Comparison of ENCODE assay signal across 1 cellular context in the genomic region with DNA sequence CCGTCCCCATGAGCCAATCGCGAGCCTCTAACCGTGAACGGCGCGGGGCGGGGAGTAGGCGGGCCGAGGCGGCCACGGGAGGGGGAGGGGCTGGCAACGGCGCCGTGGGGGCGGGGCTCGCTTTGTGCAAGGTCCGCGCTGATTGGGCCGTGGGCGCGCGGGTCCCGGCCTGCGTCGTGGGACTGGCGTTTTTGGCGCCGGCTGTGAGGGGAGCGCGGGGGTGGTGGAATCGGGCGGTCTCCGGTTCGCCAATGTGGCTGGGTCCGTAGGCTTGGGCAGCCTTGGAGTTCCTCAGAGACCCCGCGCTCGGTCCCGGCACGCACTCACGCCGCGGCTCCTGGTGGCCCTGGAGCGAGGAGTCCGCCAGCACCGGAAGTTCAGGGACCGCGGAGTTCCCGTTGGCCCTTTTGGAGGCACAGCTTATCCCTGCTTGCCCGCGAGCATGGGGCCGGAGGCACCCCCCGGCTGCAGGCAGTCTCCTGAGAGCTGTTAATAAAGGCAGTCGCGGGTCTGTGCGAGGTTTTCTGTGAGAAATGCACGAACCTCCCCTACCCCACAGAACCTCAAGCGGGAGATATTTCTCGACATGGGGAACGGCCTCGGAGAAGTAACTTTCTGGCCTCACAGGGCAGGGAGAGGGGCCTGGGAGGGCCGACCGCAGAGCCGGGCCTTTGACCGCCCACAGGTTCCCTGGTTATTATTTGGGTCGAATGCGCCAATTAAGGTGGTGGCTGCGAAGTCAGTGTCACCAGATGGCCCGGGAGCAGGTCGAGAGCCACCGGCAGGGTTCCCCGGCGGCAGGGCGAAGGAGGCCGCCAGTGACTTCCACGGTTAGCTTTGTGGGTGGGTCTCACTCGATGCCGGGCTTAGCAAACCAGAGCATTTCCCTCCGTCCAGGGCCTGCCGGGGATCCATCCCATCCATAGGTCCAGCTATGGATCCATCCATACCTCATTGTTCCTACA.
TF ChIP-seq lines count a peak whose summit lies in the region.

No MANE protein-coding gene starts in this region.

TF ChIP-seq in neural cell, 6 proteins besides CTCF, POLR2A, EP300 and RAD21 (continued from another document):
- TF ChIP-seq, protein P1, sequence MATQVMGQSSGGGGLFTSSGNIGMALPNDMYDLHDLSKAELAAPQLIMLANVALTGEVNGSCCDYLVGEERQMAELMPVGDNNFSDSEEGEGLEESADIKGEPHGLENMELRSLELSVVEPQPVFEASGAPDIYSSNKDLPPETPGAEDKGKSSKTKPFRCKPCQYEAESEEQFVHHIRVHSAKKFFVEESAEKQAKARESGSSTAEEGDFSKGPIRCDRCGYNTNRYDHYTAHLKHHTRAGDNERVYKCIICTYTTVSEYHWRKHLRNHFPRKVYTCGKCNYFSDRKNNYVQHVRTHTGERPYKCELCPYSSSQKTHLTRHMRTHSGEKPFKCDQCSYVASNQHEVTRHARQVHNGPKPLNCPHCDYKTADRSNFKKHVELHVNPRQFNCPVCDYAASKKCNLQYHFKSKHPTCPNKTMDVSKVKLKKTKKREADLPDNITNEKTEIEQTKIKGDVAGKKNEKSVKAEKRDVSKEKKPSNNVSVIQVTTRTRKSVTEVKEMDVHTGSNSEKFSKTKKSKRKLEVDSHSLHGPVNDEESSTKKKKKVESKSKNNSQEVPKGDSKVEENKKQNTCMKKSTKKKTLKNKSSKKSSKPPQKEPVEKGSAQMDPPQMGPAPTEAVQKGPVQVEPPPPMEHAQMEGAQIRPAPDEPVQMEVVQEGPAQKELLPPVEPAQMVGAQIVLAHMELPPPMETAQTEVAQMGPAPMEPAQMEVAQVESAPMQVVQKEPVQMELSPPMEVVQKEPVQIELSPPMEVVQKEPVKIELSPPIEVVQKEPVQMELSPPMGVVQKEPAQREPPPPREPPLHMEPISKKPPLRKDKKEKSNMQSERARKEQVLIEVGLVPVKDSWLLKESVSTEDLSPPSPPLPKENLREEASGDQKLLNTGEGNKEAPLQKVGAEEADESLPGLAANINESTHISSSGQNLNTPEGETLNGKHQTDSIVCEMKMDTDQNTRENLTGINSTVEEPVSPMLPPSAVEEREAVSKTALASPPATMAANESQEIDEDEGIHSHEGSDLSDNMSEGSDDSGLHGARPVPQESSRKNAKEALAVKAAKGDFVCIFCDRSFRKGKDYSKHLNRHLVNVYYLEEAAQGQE (IDR thresholded peaks at IDR 0.05; ENCODE audit: borderline replicate concordance), result no peak
- TF ChIP-seq SMC3 (conservative IDR thresholded peaks at IDR 0.05; ENCODE audit: poor library complexity) (peak; percentile 40), TAF1 (IDR thresholded peaks at IDR 0.05; ENCODE audit: low read depth) (peak; percentile 47), EZH2 (IDR thresholded peaks at IDR 0.05; ENCODE audit: borderline replicate concordance, insufficient read depth, low read length, poor library complexity, severe bottlenecking) (no peak), POLR2AphosphoS5 (IDR thresholded peaks at IDR 0.05) (peak; percentile 69)
